21 cellular contexts compared by ENCODE assay signal in genomic region chr6:3299221-3299620, GRCh38.
"Had no signal": no experiment of that assay in that cellular context is flagged by ENCODE, and none has a peak within 500 bp of the region (broad histone marks: within the 10 kb centered on the region; RNA-seq: fewer than 3 reads in every experiment).

No MANE protein-coding gene starts in this region.

- H3K27ac ChIP-seq: coronary artery, dorsolateral prefrontal cortex, epithelial cell of prostate, esophagus squamous epithelium, gastrocnemius medialis, heart right ventricle, left lung, lower lobe of right lung had no signal

- DNase-seq: dermis blood vessel endothelial cell; effector CD4-positive, alpha-beta T cell; effector memory CD4-positive, alpha-beta T cell; erythroblast; esophagus squamous epithelium; foreskin fibroblast; foreskin melanocyte; gastrocnemius medialis; glutamatergic neuron; heart right ventricle; hippocampal formation; left cardiac atrium; left lung; left ventricle myocardium superior; lower lobe of right lung; mesenchymal stem cell; midbrain had no signal

- H3K4me1 ChIP-seq: esophagus squamous epithelium, left lung, lower lobe of right lung had no signal

- H3K36me3 ChIP-seq: gastrocnemius medialis, heart right ventricle, left lung had no signal

- H3K4me3 ChIP-seq: coronary artery, dorsolateral prefrontal cortex, esophagus squamous epithelium, gastrocnemius medialis, heart right ventricle, left lung, lower lobe of right lung had no signal

- H3K9me3 ChIP-seq: esophagus squamous epithelium, gastrocnemius medialis, left lung, lower lobe of right lung had no signal

- ATAC-seq: esophagus mucosa, gastrocnemius medialis, heart right ventricle, left cardiac atrium, left lung, left ventricle myocardium superior, lower lobe of right lung had no signal

- H3K27me3 ChIP-seq: dorsolateral prefrontal cortex, esophagus squamous epithelium, gastrocnemius medialis, left lung had no signal
